26 cellular contexts compared by ENCODE assay signal in the genomic region with DNA sequence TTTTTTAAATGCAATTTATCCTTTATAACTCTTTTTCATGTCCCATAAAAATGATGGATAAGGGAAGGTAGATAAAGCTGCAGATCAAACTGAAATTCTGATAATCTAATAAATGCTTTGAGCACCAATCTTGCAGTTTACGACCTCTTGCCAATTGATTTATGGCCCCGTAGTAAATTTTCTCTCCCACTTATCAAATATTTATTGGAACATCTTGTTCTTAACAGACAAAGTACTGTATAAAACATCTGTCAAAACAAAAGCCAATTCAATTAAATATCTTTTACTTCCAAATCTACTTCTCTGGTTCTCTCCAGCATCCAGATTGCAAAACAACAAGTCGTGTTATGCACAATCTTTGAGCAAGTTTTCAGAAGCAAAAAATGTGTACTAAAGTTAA.
"Had no signal": no experiment of that assay in that cellular context is flagged by ENCODE, and none has a peak within 500 bp of the region (broad histone marks: within the 10 kb centered on the region; RNA-seq: fewer than 3 reads in every experiment).

No MANE protein-coding gene starts in this region.

- H2AFZ ChIP-seq: hepatocyte had no signal

- H3K4me3 Mint-ChIP-seq: naive thymus-derived CD8-positive, alpha-beta T cell; stimulated activated effector memory CD8-positive, alpha-beta T cell treated with anti-CD3 and anti-CD28 coated beads, Interleukin-12 subunit alpha, Interleukin-12 subunit beta, amount 100 ng/mL, for 72 hours; stimulated activated naive CD8-positive, alpha-beta T cell treated with anti-CD3 and anti-CD28 coated beads, Interleukin-15, Interleukin-2, amounts not matched to agents 100 ng/mL and 50 ng/mL, for 24 hours had no signal

- H3K27me3 Mint-ChIP-seq: progenitor cell of endocrine pancreas; stimulated activated naive CD8-positive, alpha-beta T cell treated with anti-CD3 and anti-CD28 coated beads, Interleukin-15, Interleukin-2, amounts not matched to agents 100 ng/mL and 50 ng/mL, for 24 hours had no signal

- H3K36me3 ChIP-seq: heart right ventricle, lower lobe of right lung, ovary, right atrium auricular region, right lobe of liver, suprapubic skin, thoracic aorta, tibial artery, upper lobe of right lung had no signal

- FAIRE-seq: urothelium cell line had no signal

- H3K4me2 ChIP-seq: hepatocyte had no signal

- H3K4me1 Mint-ChIP-seq: stimulated activated effector memory CD8-positive, alpha-beta T cell treated with anti-CD3 and anti-CD28 coated beads, Interleukin-12 subunit alpha, Interleukin-12 subunit beta, amount 100 ng/mL, for 72 hours had no signal

- H3K36me3 Mint-ChIP-seq: stimulated activated effector memory CD8-positive, alpha-beta T cell treated with anti-CD3 and anti-CD28 coated beads, Interleukin-12 subunit alpha, Interleukin-12 subunit beta, amount 100 ng/mL, for 72 hours had no signal

- ATAC-seq: heart right ventricle; left lobe of liver; left ventricle myocardium superior; lower lobe of right lung; naive thymus-derived CD8-positive, alpha-beta T cell; right lobe of liver; stimulated activated effector memory CD8-positive, alpha-beta T cell treated with anti-CD3 and anti-CD28 coated beads, Interleukin-12 subunit alpha, Interleukin-12 subunit beta, amount 100 ng/mL, for 72 hours; upper lobe of right lung had no signal

- DNase-seq: heart right ventricle; islet precursor cell; left ventricle myocardium superior; lower lobe of right lung; mammary epithelial cell; mesenchymal stem cell; naive thymus-derived CD8-positive, alpha-beta T cell; ovary; right lobe of liver; stimulated activated CD4-positive, alpha-beta T cell treated with anti-CD3 and anti-CD28 coated beads, Interleukin-12 subunit alpha, Interleukin-12 subunit beta, amount 100 ng/mL, for 4 hours; stimulated activated CD4-positive, alpha-beta T cell treated with anti-CD3 and anti-CD28 coated beads, Interleukin-15, amount 100 ng/mL, for 24 hours; stimulated activated CD4-positive, alpha-beta T cell treated with anti-CD3 and anti-CD28 coated beads, Interleukin-2, amount 100 ng/mL, for 24 hours; stimulated activated CD4-positive, alpha-beta T cell treated with anti-CD3 and anti-CD28 coated beads, Interleukin-4, amount 100 ng/mL, for 1 hour; stimulated activated naive CD4-positive, alpha-beta T cell; tibial artery; trophoblast cell; upper lobe of right lung had no signal

- H3K27ac Mint-ChIP-seq: naive thymus-derived CD8-positive, alpha-beta T cell; progenitor cell of endocrine pancreas; stimulated activated effector memory CD8-positive, alpha-beta T cell treated with anti-CD3 and anti-CD28 coated beads, Interleukin-12 subunit alpha, Interleukin-12 subunit beta, amount 100 ng/mL, for 72 hours; stimulated activated naive CD8-positive, alpha-beta T cell treated with anti-CD3 and anti-CD28 coated beads, Interleukin-15, Interleukin-2, amounts not matched to agents 100 ng/mL and 50 ng/mL, for 24 hours had no signal

- H3K4me1 ChIP-seq: heart right ventricle, lower lobe of right lung, right atrium auricular region, right lobe of liver, suprapubic skin, tibial artery, upper lobe of right lung had no signal

- H3K27ac ChIP-seq: heart right ventricle, hepatocyte, lower lobe of right lung, ovary, right atrium auricular region, right lobe of liver, suprapubic skin, thoracic aorta, tibial artery, upper lobe of right lung had no signal

- H3K79me2 ChIP-seq: hepatocyte had no signal

- H3K9me3 Mint-ChIP-seq: stimulated activated effector memory CD8-positive, alpha-beta T cell treated with anti-CD3 and anti-CD28 coated beads, Interleukin-12 subunit alpha, Interleukin-12 subunit beta, amount 100 ng/mL, for 72 hours; stimulated activated naive CD8-positive, alpha-beta T cell treated with anti-CD3 and anti-CD28 coated beads, Interleukin-15, Interleukin-2, amounts not matched to agents 100 ng/mL and 50 ng/mL, for 24 hours had no signal

- H3K27me3 ChIP-seq: heart right ventricle, hepatocyte, ovary, right atrium auricular region, right lobe of liver, suprapubic skin, tibial artery, upper lobe of right lung had no signal

- H3K9me3 ChIP-seq: lower lobe of right lung, ovary, right atrium auricular region, right lobe of liver, suprapubic skin, thoracic aorta, tibial artery, upper lobe of right lung had no signal

- H3K4me3 ChIP-seq: heart right ventricle, hepatocyte, lower lobe of right lung, ovary, right atrium auricular region, right lobe of liver, suprapubic skin, thoracic aorta, tibial artery, upper lobe of right lung had no signal
